In the genomic region with DNA sequence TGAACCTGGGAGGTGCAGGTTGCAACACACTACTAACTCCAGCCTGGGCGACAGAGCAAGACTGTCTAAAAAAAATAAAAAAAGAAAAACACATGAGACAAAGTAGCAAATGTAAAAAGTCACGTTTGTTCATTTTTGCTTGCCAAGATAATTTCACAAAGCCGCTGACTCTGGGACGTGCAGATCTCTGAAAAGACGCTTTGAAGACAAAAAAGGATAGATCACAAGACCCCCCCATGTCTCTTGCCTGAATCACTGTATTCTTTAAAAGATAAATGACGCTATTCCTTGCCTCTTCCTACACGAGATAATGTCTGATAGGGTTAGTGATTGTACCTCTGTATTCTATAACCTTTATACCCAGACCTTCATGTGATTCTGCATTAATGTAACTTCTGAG, we compare ENCODE assay signal across 25 cellular contexts. TPM values are rescaled to one million over a fixed set of nuclear protein-coding genes. Genes with fewer than 3 reads are reported as not detected.
DNase-seq lines count a peak whose midpoint lies in the region; ATAC-seq and TF ChIP-seq lines count a peak whose summit lies in the region.
"Had no signal": no experiment of that assay in that cellular context is flagged by ENCODE, and none has a peak within 500 bp of the region (broad histone marks: within the 10 kb centered on the region; RNA-seq: fewer than 3 reads in every experiment).

No MANE protein-coding gene starts in this region.

- DNase-seq in foreskin melanocyte (peak; percentile 89), NCI-H2081 (lab: John Stamatoyannopoulos, UW) (no peak), HFFc6 (no peak), progenitor cell of endocrine pancreas (ENCODE audit: low spot score, unreplicated experiment) (no peak)
- DNase-seq in activated CD8-positive, alpha-beta T cell treated with anti-CD3 and anti-CD28 coated beads for 36 hours: no peak
- DNase-seq: AML-193; CD4-positive, alpha-beta memory T cell; CD4-positive, CD25-positive, alpha-beta regulatory T cell; CD8-positive, alpha-beta memory T cell; COR-L47; DMS 273 treated with DMSO at 0.1 percent for 48 hours; DMS153; DMS53; DMS79; DND-41; EL; GDM1 had no signal

- H3K27me3 Mint-ChIP-seq in activated CD8-positive, alpha-beta T cell treated with anti-CD3 and anti-CD28 coated beads for 36 hours: no peaks in the 10 kb centered on the region
- H3K27me3 Mint-ChIP-seq in HFFc6 (ENCODE audit: insufficient read depth) (no peaks in the 10 kb centered on the region; the same call in 1 of the 2 replicates), progenitor cell of endocrine pancreas (no peaks in the 10 kb centered on the region)

- TF ChIP-seq CTCF in 22Rv1 (IDR thresholded peaks at IDR 0.05): no peak
- TF ChIP-seq CTCF in C4-2B (conservative IDR thresholded peaks at IDR 0.05): no peak
- TF ChIP-seq CTCF in VCaP (conservative IDR thresholded peaks at IDR 0.05): no peak
- no peak for TF ChIP-seq CTCF in activated CD8-positive, alpha-beta T cell treated with anti-CD3 and anti-CD28 coated beads for 36 hours (IDR thresholded peaks at IDR 0.05)
- no peak for TF ChIP-seq CTCF in HFFc6 (IDR thresholded peaks at IDR 0.05)
- no peak for TF ChIP-seq CTCF in progenitor cell of endocrine pancreas (IDR thresholded peaks at IDR 0.05; ENCODE audit: unreplicated experiment)

- POLR2A ChIA-PET in activated CD8-positive, alpha-beta T cell treated with anti-CD3 and anti-CD28 coated beads for 36 hours (lab: Charles Lee): no interaction called here

- ATAC-seq in activated CD8-positive, alpha-beta T cell treated with anti-CD3 and anti-CD28 coated beads for 36 hours: no peak
- ATAC-seq: A549, GM12878 had no signal

- no peak overlapping the region for H3K27ac Mint-ChIP-seq in activated CD8-positive, alpha-beta T cell treated with anti-CD3 and anti-CD28 coated beads for 36 hours
- H3K27ac Mint-ChIP-seq in HFFc6 (no peak overlapping the region), progenitor cell of endocrine pancreas (no peak overlapping the region)
- H3K27ac Mint-ChIP-seq: B cell; CD4-positive, alpha-beta memory T cell; CD4-positive, CD25-positive, alpha-beta regulatory T cell; CD8-positive, alpha-beta memory T cell had no signal

- H3K4me3 Mint-ChIP-seq in activated CD8-positive, alpha-beta T cell treated with anti-CD3 and anti-CD28 coated beads for 36 hours: no peak overlapping the region
- no peak overlapping the region for H3K4me3 Mint-ChIP-seq in HFFc6
- H3K4me3 Mint-ChIP-seq in progenitor cell of endocrine pancreas (ENCODE audit: low read depth): no peak overlapping the region
- H3K4me3 Mint-ChIP-seq: B cell; CD14-positive monocyte; CD4-positive, alpha-beta memory T cell; CD4-positive, CD25-positive, alpha-beta regulatory T cell; CD8-positive, alpha-beta memory T cell had no signal

- H3K36me3 Mint-ChIP-seq in activated CD8-positive, alpha-beta T cell treated with anti-CD3 and anti-CD28 coated beads for 36 hours (ENCODE audit: low read depth): no peaks in the 10 kb centered on the region
- no peaks in the 10 kb centered on the region for H3K36me3 Mint-ChIP-seq in HFFc6 (ENCODE audit: low read depth)
- no peaks in the 10 kb centered on the region for H3K36me3 Mint-ChIP-seq in progenitor cell of endocrine pancreas (ENCODE audit: insufficient read depth)
- H3K36me3 Mint-ChIP-seq: CD14-positive monocyte; CD4-positive, alpha-beta memory T cell; CD4-positive, CD25-positive, alpha-beta regulatory T cell had no signal

- H3K9me3 Mint-ChIP-seq in activated CD8-positive, alpha-beta T cell treated with anti-CD3 and anti-CD28 coated beads for 36 hours: no peaks in the 10 kb centered on the region
- H3K9me3 Mint-ChIP-seq in HFFc6: no peaks in the 10 kb centered on the region
- no peaks in the 10 kb centered on the region for H3K9me3 Mint-ChIP-seq in progenitor cell of endocrine pancreas (ENCODE audit: low read depth)
- H3K9me3 Mint-ChIP-seq: CD14-positive monocyte; CD8-positive, alpha-beta memory T cell had no signal

- intact Hi-C loops in activated CD8-positive, alpha-beta T cell treated with anti-CD3 and anti-CD28 coated beads for 36 hours (cut with micrococcal nuclease): no loop called here

- CTCF ChIA-PET in activated CD8-positive, alpha-beta T cell treated with anti-CD3 and anti-CD28 coated beads for 36 hours (lab: Charles Lee): no interaction called here

- H3K4me1 Mint-ChIP-seq in activated CD8-positive, alpha-beta T cell treated with anti-CD3 and anti-CD28 coated beads for 36 hours (ENCODE audit: low read depth): no peaks in the 10 kb centered on the region
- peaks cover 33% of the 10 kb centered on the region for H3K4me1 Mint-ChIP-seq in HFFc6 (ENCODE audit: low read depth)
- H3K4me1 Mint-ChIP-seq in progenitor cell of endocrine pancreas (ENCODE audit: low read depth): peaks cover 25% of the 10 kb centered on the region
- H3K4me1 Mint-ChIP-seq: B cell; CD14-positive monocyte; CD4-positive, alpha-beta memory T cell; CD4-positive, CD25-positive, alpha-beta regulatory T cell; CD8-positive, alpha-beta memory T cell had no signal

- H3K27ac ChIP-seq in 22Rv1 (peak overlapping the region; percentile 59; the same call in 1 of the 2 replicates), C4-2B (peak overlapping the region; percentile 75), VCaP (peak overlapping the region; percentile 88)
- H3K27ac ChIP-seq: A549; BLaER1 treated with 17β-estradiol and CSF1 and Interleukin-3, amounts not matched to agents 10 nM and 100 nM had no signal

RNA-seq across cellular contexts. Expression of a gene that starts 23.3 kb away (rescaled TPM):
- 10 to 100 TPM; 11.4 to 11.5 TPM for total RNA-seq in activated CD8-positive, alpha-beta T cell treated with anti-CD3 and anti-CD28 coated beads for 36 hours
- total RNA-seq in HFFc6 (2021; fragmentation: NEBNext Ultra II Directional; extraction: Animal tissue kit (Norgen Biotek cat#: 25700)): 10 to 100 TPM; 29.5 to 36.2 (median 32.1) TPM
- 43.0 and 43.7 TPM in 2 replicates for total RNA-seq in progenitor cell of endocrine pancreas
